9 cellular contexts compared by ENCODE assay signal in genomic region chr5:101678494-101679193, GRCh38.
DNase-seq lines count a peak whose midpoint lies in the region; ATAC-seq and TF ChIP-seq lines count a peak whose summit lies in the region.
"Had no signal": no experiment of that assay in that cellular context is flagged by ENCODE, and none has a peak within 500 bp of the region (broad histone marks: within the 10 kb centered on the region; RNA-seq: fewer than 3 reads in every experiment).

No MANE protein-coding gene starts in this region.

- peak; percentile 86 for ATAC-seq in GM21529 (IDR thresholded peaks at IDR 0.05; ENCODE audit: unreplicated experiment)
- ATAC-seq in IMR-90 (ENCODE audit: low read depth) = peak; percentile 92

- no peak overlapping the region for H2BK5ac ChIP-seq in IMR-90 (ENCODE audit: low read depth, low read length, poor library complexity, severe bottlenecking)

- H3K36me3 Mint-ChIP-seq in brain = no peaks in the 10 kb centered on the region

- no peak overlapping the region for H2AFZ ChIP-seq in IMR-90 (replicated peaks; ENCODE audit: low read length, poor library complexity)

- BruUV-seq in IMR-90 (replicated peaks; lab: Mats Ljungman, UMichigan) = no TSS peak

- H3K9me3 ChIP-seq in IMR-90 (ENCODE audit: control insufficient read depth, insufficient read depth, low read length) = no peaks in the 10 kb centered on the region
- H3K9me3 ChIP-seq: BLaER1 had no signal

- H3K36me3 ChIP-seq in IMR-90 (ENCODE audit: control insufficient read depth, insufficient read depth, low read length) = no peaks in the 10 kb centered on the region
- H3K36me3 ChIP-seq: BLaER1 had no signal

- no peak overlapping the region for H3K9ac ChIP-seq in IMR-90 (ENCODE audit: low read depth, low read length)
- H3K9ac ChIP-seq: BLaER1 had no signal

- no peak overlapping the region for H2BK15ac ChIP-seq in IMR-90 (ENCODE audit: low read depth, low read length)

- CTCF ChIA-PET in IMR-90 (lab: Yijun Ruan, JAX) = interaction anchor here (1.0 kb wide), 1 partner anchor 9 kb away, joined by 3 read pairs; no protein-coding TSS in a partner anchor

- H4K5ac ChIP-seq in IMR-90 (ENCODE audit: low read depth, low read length) = no peak overlapping the region

- no peak overlapping the region for H3K23ac ChIP-seq in IMR-90 (ENCODE audit: low read depth, low read length)

- no peak overlapping the region for H3K27ac ChIP-seq in IMR-90 (ENCODE audit: insufficient read depth, low read length)
- H3K27ac ChIP-seq: BLaER1 had no signal

- POLR2A ChIA-PET in IMR-90 (lab: Charles Lee; ENCODE audit: unreplicated experiment) = no interaction called here

- no peaks in the 10 kb centered on the region for H3K27me3 Mint-ChIP-seq in brain

- H3K4ac ChIP-seq in IMR-90 (ENCODE audit: low read depth, low read length) = no peak overlapping the region

- H3K9me1 ChIP-seq in IMR-90 (ENCODE audit: insufficient read depth, low read length) = no peaks in the 10 kb centered on the region

- H3K27ac Mint-ChIP-seq in brain = peak overlapping the region in 2 of 5 experiments; percentile 22 to 45

- TF ChIP-seq CTCF in IMR-90 (conservative IDR thresholded peaks at IDR 0.05; ENCODE audit: low read depth, low read length) (peak; percentile 86), brain (conservative IDR thresholded peaks at IDR 0.05) (peak; percentile 70 to 91)

- H4K8ac ChIP-seq in IMR-90 (ENCODE audit: low read depth in 2 of 2, low read length in 2 of 2) = no peak overlapping the region

- intact Hi-C loops in IMR-90 (cut with micrococcal nuclease) = loop anchor here (1.0 kb wide), 2 partner anchors 1055 to 1248 kb away; no protein-coding TSS in a partner anchor

- 0% methylated on average over 2 of the region's 7 CpGs; no CpG with 5 or more reads in 1 of the 2 experiments for WGBS in IMR-90 (ENCODE audit: extremely low coverage in 2 of 2, insufficient read length in 1 of 2), 2 experiments

- H3K14ac ChIP-seq in IMR-90 (replicated peaks; ENCODE audit: low read depth, low read length) = no peak overlapping the region

- H3K4me3 Mint-ChIP-seq in brain = peak overlapping the region in 3 of 5 experiments; percentile 43 to 51 (median 49)

- dilution Hi-C loops in IMR-90 (cut with HindIII; ENCODE audit: low sequenced_read_pairs, unreplicated experiment) = no loop called here

- DNase-seq in NCI-H1436 (lab: John Stamatoyannopoulos, UW) = peak; percentile 56
- DNase-seq in NCI-H1436 treated with DMSO at 0.1 percent for 48 hours (lab: John Stamatoyannopoulos, UW) = no peak
- DNase-seq in IMR-90 = peak; percentile 47
- peak; percentile 71 for DNase-seq in SK-MEL-5 (ENCODE audit: low read depth, low spot score)
- DNase-seq in iPS-NIHi7 (ENCODE audit: extremely low spot score) = peak; percentile 73
- peak; percentile 54 for DNase-seq in stimulated activated CD4-positive, alpha-beta T cell treated with anti-CD3 and anti-CD28 coated beads, Interleukin-15, amount 100 ng/mL, for 24 hours

- no peak overlapping the region for H2BK20ac ChIP-seq in IMR-90 (ENCODE audit: low read depth, low read length)

- no peak overlapping the region for H3K4me2 ChIP-seq in IMR-90 (ENCODE audit: low read depth, low read length)
- H3K4me2 ChIP-seq: BLaER1 had no signal

- H3K9me3 Mint-ChIP-seq in brain = no peaks in the 10 kb centered on the region

- H3K4me3 ChIP-seq in IMR-90 (ENCODE audit: insufficient read depth, low read depth, low read length) = no peak overlapping the region
- H3K4me3 ChIP-seq: BLaER1 had no signal

- in situ Hi-C loops in IMR-90 (cut with MboI; ENCODE audit: low sequenced_read_pairs) (no loop called here), SK-MEL-5 (cut with HindIII; ENCODE audit: low pct_unique_long_range_greater_than_20kb, low sequenced_read_pairs) (no loop called here)

- no peak overlapping the region for H2BK120ac ChIP-seq in IMR-90 (ENCODE audit: low read depth, low read length)

- no peaks in the 10 kb centered on the region for H4K20me1 ChIP-seq in IMR-90 (ENCODE audit: insufficient read depth, low read length)
- H4K20me1 ChIP-seq: BLaER1 had no signal

- no peaks in the 10 kb centered on the region for H3K27me3 ChIP-seq in IMR-90 (ENCODE audit: control insufficient read depth, insufficient read depth, low read length)
- H3K27me3 ChIP-seq: BLaER1 had no signal

- H3K18ac ChIP-seq in IMR-90 (ENCODE audit: low read depth, low read length) = no peak overlapping the region

- H4K91ac ChIP-seq in IMR-90 (ENCODE audit: insufficient read depth, low read depth, low read length) = no peak overlapping the region

- H3K79me1 ChIP-seq in IMR-90 (ENCODE audit: low read depth in 1 of 2, low read length in 2 of 2) = no peaks in the 10 kb centered on the region

- no peak overlapping the region for H2AK5ac ChIP-seq in IMR-90 (ENCODE audit: low read depth, low read length)

- TF ChIP-seq RAD21 in IMR-90 (IDR thresholded peaks at IDR 0.05; ENCODE audit: low read length) = peak; percentile 78

- H3K4me1 Mint-ChIP-seq in brain = peaks cover 31% of the 10 kb centered on the region

- H3K56ac ChIP-seq in IMR-90 (ENCODE audit: extremely low read depth, insufficient read depth, low read length) = no peak overlapping the region

- TF ChIP-seq POLR2A in IMR-90 (IDR thresholded peaks at IDR 0.05; ENCODE audit: low read depth, low read length) = no peak

- H3K4me1 ChIP-seq in IMR-90 (ENCODE audit: control insufficient read depth, insufficient read depth, low read length) = no peaks in the 10 kb centered on the region
- H3K4me1 ChIP-seq: BLaER1 had no signal

- no peak overlapping the region for H2AK9ac ChIP-seq in IMR-90 (replicated peaks; ENCODE audit: low read depth, low read length, poor library complexity)

TF ChIP-seq in IMR-90, 13 proteins besides CTCF, POLR2A, EP300 and RAD21:
- TF ChIP-seq MAZ (IDR thresholded peaks at IDR 0.05; ENCODE audit: borderline replicate concordance, low read depth, low read length) (no peak), SMC3 (IDR thresholded peaks at IDR 0.05; ENCODE audit: low read depth, low read length) (peak; percentile 50)
